Comparison of ENCODE assay signal across 9 cellular contexts in genomic region chrX:85084770-85085393, GRCh38.
DNase-seq lines count a peak whose midpoint lies in the region; ATAC-seq and TF ChIP-seq lines count a peak whose summit lies in the region.
"Had no signal": no experiment of that assay in that cellular context is flagged by ENCODE, and none has a peak within 500 bp of the region (broad histone marks: within the 10 kb centered on the region; RNA-seq: fewer than 3 reads in every experiment).

No MANE protein-coding gene starts in this region.

- peak; percentile 79 for TF ChIP-seq CTCF in WI38 (IDR thresholded peaks at IDR 0.05; ENCODE audit: low read depth, low read length)

- no peak overlapping the region for H3K4me3 ChIP-seq in WI38 (ENCODE audit: low read depth, low read length)

- ATAC-seq in GM19452 (IDR thresholded peaks at IDR 0.05; ENCODE audit: unreplicated experiment), result peak; percentile 75
- ATAC-seq: activated naive CD4-positive, alpha-beta T cell treated with anti-CD3 and anti-CD28 coated beads, Interleukin-2, amount 50 U/mL, for 72 hours had no signal

- peak; percentile 18 for DNase-seq in NCI-H2171 treated with DMSO at 0.1 percent for 48 hours (lab: John Stamatoyannopoulos, UW)
- DNase-seq in NCI-H2171 (lab: John Stamatoyannopoulos, UW), result no peak
- DNase-seq in HT-29 (ENCODE audit: low spot score), result peak; percentile 75
- DNase-seq in hepatic stellate cell (ENCODE audit: low spot score), result peak; percentile 27
- DNase-seq in stromal cell of bone marrow (ENCODE audit: low read depth), result peak; percentile 13
- DNase-seq in stimulated activated CD4-positive, alpha-beta T cell treated with anti-CD3 and anti-CD28 coated beads, Interleukin-12 subunit alpha, Interleukin-12 subunit beta, amount 100 ng/mL, for 4 hours, result no peak

Comparison
In these comparisons a context has a peak if more than half of its experiments do, and no peak if none do; other contexts are left out.
1. DNase-seq: peak in NCI-H2171 treated with DMSO at 0.1 percent for 48 hours (single experiment), HT-29 (single experiment), hepatic stellate cell (single experiment) and stromal cell of bone marrow (single experiment); none in NCI-H2171 (single experiment) and stimulated activated CD4-positive, alpha-beta T cell treated with anti-CD3 and anti-CD28 coated beads, Interleukin-12 subunit alpha, Interleukin-12 subunit beta, amount 100 ng/mL, for 4 hours (single experiment).